In the genomic region with DNA sequence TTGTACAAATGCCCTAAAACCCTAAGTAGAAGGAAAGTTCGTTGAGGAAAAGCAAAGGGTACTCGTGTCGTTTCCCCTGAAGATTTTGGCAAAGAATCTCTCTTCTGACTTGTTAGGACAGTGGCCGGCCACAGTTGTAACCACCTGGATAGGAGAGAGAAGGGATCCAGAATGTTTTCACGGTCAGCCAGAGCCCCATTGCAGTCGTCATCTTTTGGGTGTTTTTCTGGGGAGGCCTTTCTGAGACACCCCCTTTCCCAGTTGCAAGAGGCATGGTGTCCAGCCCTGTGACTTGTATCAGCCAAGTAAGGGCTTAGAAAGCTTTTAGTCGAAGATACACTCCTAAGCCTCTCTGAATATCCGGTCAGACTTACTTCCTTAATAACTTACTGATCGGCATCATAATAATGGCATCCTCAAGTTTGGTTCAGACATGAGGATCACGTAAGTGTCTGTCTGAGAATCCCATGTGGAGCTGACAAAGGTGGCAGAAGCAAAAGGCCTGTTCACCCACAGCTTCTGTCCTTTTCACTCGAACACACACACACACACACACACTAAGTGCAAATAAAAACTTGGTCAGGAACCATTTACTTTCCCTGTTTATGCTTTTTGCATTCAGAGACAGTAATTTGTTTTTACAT, we compare ENCODE assay signal across 8 cellular contexts.
DNase-seq lines count a peak whose midpoint lies in the region; ATAC-seq and TF ChIP-seq lines count a peak whose summit lies in the region.

No MANE protein-coding gene starts in this region.

- ATAC-seq in HG02870 (IDR thresholded peaks at IDR 0.05; ENCODE audit: unreplicated experiment) (no peak), GM19035 (IDR thresholded peaks at IDR 0.05; ENCODE audit: unreplicated experiment) (no peak)

- H3K36me3 ChIP-seq in SK-N-MC (ENCODE audit: insufficient read depth, low read length) = peaks cover 24% of the 10 kb centered on the region
- H3K36me3 ChIP-seq in hepatocyte (replicated peaks; ENCODE audit: insufficient read depth, low read depth) = no peaks in the 10 kb centered on the region
- H3K36me3 ChIP-seq in stomach = peaks cover 0 to 9% (median 6%) of the 10 kb centered on the region in 4 donors

- no peaks in the 10 kb centered on the region for H3K9me3 Mint-ChIP-seq in T-helper 1 cell treated with Interleukin-12 subunit alpha and Interleukin-12 subunit beta and Interleukin-4 antibody, amounts not matched to agents 30 μg/mL and 1 μg/mL, for 36 hours

- peak overlapping the region; percentile 89 for H3K9ac ChIP-seq in SK-N-MC (ENCODE audit: insufficient read length)

- H3K27me3 ChIP-seq in hepatocyte = no peaks in the 10 kb centered on the region
- H3K27me3 ChIP-seq in stomach = peaks cover 0 to 22% (median 9%) of the 10 kb centered on the region in 3 donors

- H3K4me1 ChIP-seq in hepatocyte (ENCODE audit: insufficient read depth) = peaks cover 12% of the 10 kb centered on the region
- peaks cover 0 to 60% (median 32%) of the 10 kb centered on the region in 4 donors for H3K4me1 ChIP-seq in stomach

- no peak overlapping the region for H3K27ac Mint-ChIP-seq in T-helper 1 cell treated with Interleukin-12 subunit alpha and Interleukin-12 subunit beta and Interleukin-4 antibody, amounts not matched to agents 30 μg/mL and 1 μg/mL, for 36 hours

- no peak for TF ChIP-seq EP300 in stomach (IDR thresholded peaks at IDR 0.05)

- H3K4me3 Mint-ChIP-seq in T-helper 1 cell treated with Interleukin-12 subunit alpha and Interleukin-12 subunit beta and Interleukin-4 antibody, amounts not matched to agents 30 μg/mL and 1 μg/mL, for 36 hours = peak overlapping the region; percentile 88

- H3K27me3 Mint-ChIP-seq in T-helper 1 cell treated with Interleukin-12 subunit alpha and Interleukin-12 subunit beta and Interleukin-4 antibody, amounts not matched to agents 30 μg/mL and 1 μg/mL, for 36 hours (ENCODE audit: low read depth) = peaks cover 58% of the 10 kb centered on the region

- no peak for TF ChIP-seq CTCF in hepatocyte (IDR thresholded peaks at IDR 0.05; ENCODE audit: poor library complexity)
- no peak for TF ChIP-seq CTCF in stomach (IDR thresholded peaks at IDR 0.05)

- H3K36me3 Mint-ChIP-seq in T-helper 1 cell treated with Interleukin-12 subunit alpha and Interleukin-12 subunit beta and Interleukin-4 antibody, amounts not matched to agents 30 μg/mL and 1 μg/mL, for 36 hours (ENCODE audit: low read depth) = no peaks in the 10 kb centered on the region

- no peaks in the 10 kb centered on the region for H3K9me2 ChIP-seq in hepatocyte (replicated peaks; ENCODE audit: insufficient read depth)

- H3K4me3 ChIP-seq in SK-N-MC (peak overlapping the region; percentile 93), hepatocyte (peak overlapping the region; percentile 97), stomach (peak overlapping the region; percentile 68 to 88 (median 79))

- intact Hi-C loops in stomach (cut with DNase I; ENCODE audit: low total_unique reads) = loop anchor here (10.0 kb wide), 1 partner anchor 501 kb away; no protein-coding TSS in a partner anchor

- peak overlapping the region; percentile 79 for H3K4me2 ChIP-seq in hepatocyte

- no peak for DNase-seq in T-helper 1 cell
- no peak for DNase-seq in SK-N-MC (ENCODE audit: low read depth, low spot score)
- no peak for DNase-seq in hepatocyte (ENCODE audit: low spot score)
- no peak for DNase-seq in stomach
- DNase-seq in NK-92 treated with Interleukin-12 subunit alpha and Interleukin-12 subunit beta, amount 100 ng/mL, for 24 hours (lab: John Stamatoyannopoulos, UW) = no peak

- WGBS in hepatocyte (ENCODE audit: low lambda C conversion rate, missing lambda C conversion rate) = 16% methylated on average over 11 of the region's 11 CpGs
- 15 to 29% (median 17%) methylated on average over 11 of the region's 11 CpGs for WGBS in stomach, 5 donors

- peaks cover 47% of the 10 kb centered on the region for H4K20me1 ChIP-seq in hepatocyte (ENCODE audit: insufficient read depth, poor library complexity, severe bottlenecking)

- H2AFZ ChIP-seq in hepatocyte = no peak overlapping the region

- peaks cover 62% of the 10 kb centered on the region for H3K79me2 ChIP-seq in hepatocyte

- TF ChIP-seq POLR2A in stomach (IDR thresholded peaks at IDR 0.05) = no peak

- H3K4me1 Mint-ChIP-seq in T-helper 1 cell treated with Interleukin-12 subunit alpha and Interleukin-12 subunit beta and Interleukin-4 antibody, amounts not matched to agents 30 μg/mL and 1 μg/mL, for 36 hours (ENCODE audit: low read depth) = peaks cover 7% of the 10 kb centered on the region

- no peaks in the 10 kb centered on the region for H3K9me3 ChIP-seq in SK-N-MC (ENCODE audit: low read depth, low read length)
- no peaks in the 10 kb centered on the region for H3K9me3 ChIP-seq in hepatocyte (ENCODE audit: low read depth)
- H3K9me3 ChIP-seq in stomach = no peaks in the 10 kb centered on the region

- H3K27ac ChIP-seq in SK-N-MC (no peak overlapping the region), hepatocyte (no peak overlapping the region), stomach (peak overlapping the region; percentile 74 to 92 (median 75))

Comparison
In these comparisons a context has a peak if more than half of its experiments do, and no peak if none do; other contexts are left out.
1. H3K27ac ChIP-seq: peak in stomach (5 of 5); none in SK-N-MC (single experiment) and hepatocyte (single experiment).
2. Peak in every context shown above with its lines, with median percentiles within 50 percentile points of each other: H3K4me3 ChIP-seq.